ENCODE assay signal across 34 cellular contexts in genomic region chr10:111745982-111746381, GRCh38.
"Had no signal": no experiment of that assay in that cellular context is flagged by ENCODE, and none has a peak within 500 bp of the region (broad histone marks: within the 10 kb centered on the region; RNA-seq: fewer than 3 reads in every experiment).

No MANE protein-coding gene starts in this region.

- H3K27ac ChIP-seq: KMS-11 had no signal

- H3K9me3 ChIP-seq: MG63 had no signal

- DNase-seq: Karpas-422, Kasumi-1, MG63, MM.1S, MV-4-11, NCI-H1048, NCI-H1092, NCI-H1092 treated with DMSO at 0.1 percent for 48 hours, NCI-H1105, NCI-H1105 treated with DMSO at 0.1 percent for 48 hours, NCI-H1417, NCI-H1417 treated with DMSO at 0.1 percent for 48 hours, NCI-H1436, NCI-H1436 treated with DMSO at 0.1 percent for 48 hours, NCI-H146, NCI-H1694, NCI-H1694 treated with DMSO at 0.1 percent for 48 hours, NCI-H187, NCI-H187 treated with DMSO at 0.1 percent for 48 hours, NCI-H1930, NCI-H2029, NCI-H2029 treated with DMSO at 0.1 percent for 48 hours, NCI-H2081, NCI-H2081 treated with DMSO at 0.1 percent for 48 hours, NCI-H2107, NCI-H2171, NCI-H2171 treated with DMSO at 0.1 percent for 48 hours, NCI-H2227 treated with DMSO at 0.1 percent for 48 hours, NCI-H226, NCI-H345, NCI-H446, NCI-H446 treated with DMSO at 0.1 percent for 48 hours, NCI-H510A had no signal

- H3K4me2 ChIP-seq: KMS-11 had no signal

- H3K36me3 ChIP-seq: MG63 had no signal

- H3K27me3 ChIP-seq: MG63 had no signal

- H3K4me3 ChIP-seq: MG63 had no signal

- H3K9ac ChIP-seq: KMS-11 had no signal
